8 cellular contexts compared by ENCODE assay signal in genomic region chr11:727281-727701, GRCh38. TPM values are rescaled to one million over a fixed set of nuclear protein-coding genes. Genes with fewer than 3 reads are reported as not detected.
DNase-seq lines count a peak whose midpoint lies in the region; ATAC-seq and TF ChIP-seq lines count a peak whose summit lies in the region.

No MANE protein-coding gene starts in this region.

- 96% methylated on average over 12 of the region's 12 CpGs for WGBS in smooth muscle cell (ENCODE audit: low lambda C conversion rate)

- peaks cover 61% of the 10 kb centered on the region for H3K36me3 Mint-ChIP-seq in Calu3 (ENCODE audit: insufficient read depth, unreplicated experiment)

- peak overlapping the region; percentile 55 for H3K9ac ChIP-seq in smooth muscle cell (ENCODE audit: low read depth)

- peaks cover 8% of the 10 kb centered on the region for H3K4me1 Mint-ChIP-seq in Calu3 (ENCODE audit: low read depth, unreplicated experiment)

- H3K4me3 ChIP-seq in SJCRH30 (peak overlapping the region; percentile 56; the same call in 1 of the 2 replicates), right atrium auricular region (no peak overlapping the region), smooth muscle cell (no peak overlapping the region)

- ATAC-seq in HG03469 (IDR thresholded peaks at IDR 0.05; ENCODE audit: unreplicated experiment) (no peak), HG03139 (IDR thresholded peaks at IDR 0.05; ENCODE audit: unreplicated experiment) (no peak)

- H2AFZ ChIP-seq in smooth muscle cell (ENCODE audit: low read depth): no peak overlapping the region

- H3K27me3 Mint-ChIP-seq in Calu3 (ENCODE audit: unreplicated experiment): no peaks in the 10 kb centered on the region

- H3K27ac ChIP-seq in SJCRH30 (no peak overlapping the region; the same call in 1 of the 2 replicates), right atrium auricular region (peak overlapping the region; percentile 50 to 71), smooth muscle cell (ENCODE audit: low read depth) (peak overlapping the region; percentile 78)

- H3K4me2 ChIP-seq in smooth muscle cell: peak overlapping the region; percentile 27

- no TSS peak for BruUV-seq in Calu3 (replicated peaks; lab: Mats Ljungman, UMichigan)

- H3K79me2 ChIP-seq in smooth muscle cell (ENCODE audit: low read depth): no peaks in the 10 kb centered on the region

- H3K9me3 ChIP-seq in SJCRH30 (replicated peaks): no peaks in the 10 kb centered on the region
- no peaks in the 10 kb centered on the region for H3K9me3 ChIP-seq in right atrium auricular region
- no peaks in the 10 kb centered on the region for H3K9me3 ChIP-seq in smooth muscle cell (replicated peaks; ENCODE audit: low read depth)

- H3K27ac Mint-ChIP-seq in Calu3 (ENCODE audit: unreplicated experiment): peak overlapping the region; percentile 33

- POLR2A ChIA-PET in HEK293T (lab: Yijun Ruan, JAX): interaction anchor here (2.5 kb wide), 1 partner anchor 20 kb away, joined by 11 read pairs; the partner anchor contains the start of gene TALDO1

- intact Hi-C loops in Calu3 (cut with micrococcal nuclease; ENCODE audit: unreplicated experiment): loop anchor here (10.0 kb wide), 1 partner anchor 172 kb away; no protein-coding TSS in a partner anchor

- TF ChIP-seq CTCF in Calu3 (IDR thresholded peaks at IDR 0.05; ENCODE audit: unreplicated experiment) (no peak), right atrium auricular region (IDR thresholded peaks at IDR 0.05) (no peak), smooth muscle cell (IDR thresholded peaks at IDR 0.05; ENCODE audit: borderline replicate concordance, insufficient read depth, poor library complexity, severe bottlenecking) (no peak)

- H3K36me3 ChIP-seq in SJCRH30 (no peaks in the 10 kb centered on the region), right atrium auricular region (no peaks in the 10 kb centered on the region), smooth muscle cell (ENCODE audit: low read depth) (no peaks in the 10 kb centered on the region)

- H3F3A ChIP-seq in smooth muscle cell (ENCODE audit: low read depth): no peaks in the 10 kb centered on the region

- peaks cover 38% of the 10 kb centered on the region for H3K4me1 ChIP-seq in SJCRH30
- peaks cover 0 to 40% of the 10 kb centered on the region in 2 donors for H3K4me1 ChIP-seq in right atrium auricular region
- peaks cover 10% of the 10 kb centered on the region for H3K4me1 ChIP-seq in smooth muscle cell (ENCODE audit: low read depth)

- CTCF ChIA-PET in Calu3 (lab: Charles Lee): interaction anchor here (1.4 to 1.8 kb wide), 5 partner anchors 19 to 172 kb away, joined by 3 to 11 read pairs (median 5); partner anchors contain the start of genes DEAF1 and TMEM80
- CTCF ChIA-PET in HEK293T (lab: Yijun Ruan, JAX): interaction anchor here (0.6 to 2.1 kb wide), 7 partner anchors 11 to 65 kb away, joined by 3 to 8 read pairs (median 5); partner anchors contain the start of gene TMEM80

- H4K20me1 ChIP-seq in smooth muscle cell (ENCODE audit: low read depth): peaks cover 6% of the 10 kb centered on the region

- H3K27me3 ChIP-seq in SJCRH30: no peaks in the 10 kb centered on the region; the same call in 1 of the 2 replicates
- H3K27me3 ChIP-seq in right atrium auricular region: peaks cover 4 to 10% of the 10 kb centered on the region in 2 donors
- H3K27me3 ChIP-seq in smooth muscle cell (ENCODE audit: low read depth): peaks cover 21% of the 10 kb centered on the region

- H3K9me3 Mint-ChIP-seq in Calu3 (ENCODE audit: low read depth, unreplicated experiment): no peaks in the 10 kb centered on the region

- DNase-seq in Calu3 (no peak), SJCRH30 (no peak), right atrium auricular region (ENCODE audit: low spot score) (no peak), smooth muscle cell (lab: John Stamatoyannopoulos, UW; ENCODE audit: unreplicated experiment) (no peak), NCI-H1930 (lab: John Stamatoyannopoulos, UW) (no peak), HEK293T (ENCODE audit: extremely low spot score) (no peak)

- no peak overlapping the region for H3K4me3 Mint-ChIP-seq in Calu3 (ENCODE audit: low read depth, unreplicated experiment)

TF ChIP-seq in HEK293T, 16 proteins besides CTCF, POLR2A, EP300 and RAD21:
- TF ChIP-seq L3MBTL2 (conservative IDR thresholded peaks at IDR 0.05) (no peak), LEF1 (IDR thresholded peaks at IDR 0.05; ENCODE audit: borderline replicate concordance) (no peak), HDGF (IDR thresholded peaks at IDR 0.05; ENCODE audit: borderline replicate concordance) (no peak), SUZ12 (IDR thresholded peaks at IDR 0.05) (no peak), BHLHE40 (IDR thresholded peaks at IDR 0.05; ENCODE audit: borderline replicate concordance) (no peak), SP1 (IDR thresholded peaks at IDR 0.05) (no peak), NFRKB (IDR thresholded peaks at IDR 0.05) (no peak), FOXM1 (IDR thresholded peaks at IDR 0.05; ENCODE audit: borderline replicate concordance) (no peak)
- TF ChIP-seq, protein P1, sequence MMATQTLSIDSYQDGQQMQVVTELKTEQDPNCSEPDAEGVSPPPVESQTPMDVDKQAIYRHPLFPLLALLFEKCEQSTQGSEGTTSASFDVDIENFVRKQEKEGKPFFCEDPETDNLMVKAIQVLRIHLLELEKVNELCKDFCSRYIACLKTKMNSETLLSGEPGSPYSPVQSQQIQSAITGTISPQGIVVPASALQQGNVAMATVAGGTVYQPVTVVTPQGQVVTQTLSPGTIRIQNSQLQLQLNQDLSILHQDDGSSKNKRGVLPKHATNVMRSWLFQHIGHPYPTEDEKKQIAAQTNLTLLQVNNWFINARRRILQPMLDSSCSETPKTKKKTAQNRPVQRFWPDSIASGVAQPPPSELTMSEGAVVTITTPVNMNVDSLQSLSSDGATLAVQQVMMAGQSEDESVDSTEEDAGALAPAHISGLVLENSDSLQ (IDR thresholded peaks at IDR 0.05): no peak
TF ChIP-seq in HEK293T: peak in this region for 0.

RNA-seq across cellular contexts. Expression of gene TALDO1, which starts 20.0 kb away (rescaled TPM):
- total RNA-seq in Calu3 (2022): 359 and 379 TPM in 2 replicates
- total RNA-seq in SJCRH30 (2014; rRNA removed; shearing (Covaris generic)): 107 and 108 TPM in 2 replicates
- 100 to 1,000 TPM in 1 of 2 donors, 10 to 100 TPM in 1; 90.3 to 111 TPM for total RNA-seq in right atrium auricular region
- 100 and 103 TPM in 2 replicates for total RNA-seq in smooth muscle cell
- polyA plus RNA-seq in smooth muscle cell: 155 and 158 TPM in 2 replicates

RNA-seq across cellular contexts. Expression of gene EPS8L2, which starts 21.3 kb away (rescaled TPM):
- total RNA-seq in Calu3 (2022) (212 and 213 TPM in 2 replicates), right atrium auricular region (1 to 10 TPM; 4.7 to 7.5 TPM), smooth muscle cell (47.9 and 74.9 TPM in 2 replicates)
- total RNA-seq in SJCRH30 (2014; rRNA removed; shearing (Covaris generic)): 12.7 and 18.5 TPM in 2 replicates
- polyA plus RNA-seq in smooth muscle cell: 37.7 and 133 TPM in 2 replicates

RNA-seq across cellular contexts. Expression of gene TMEM80, which starts 31.7 kb away (rescaled TPM):
- total RNA-seq in Calu3 (2022) (21.2 and 29.9 TPM in 2 replicates), right atrium auricular region (10 to 100 TPM; 12.5 to 20.7 TPM), smooth muscle cell (5.5 and 9.0 TPM in 2 replicates)
- total RNA-seq in SJCRH30 (2014; rRNA removed; shearing (Covaris generic)): 10.7 and 17.7 TPM in 2 replicates
- polyA plus RNA-seq in smooth muscle cell: 14.3 and 24.3 TPM in 2 replicates

RNA-seq across cellular contexts. Expression of gene DEAF1, which starts 32.3 kb away (rescaled TPM):
- 57.0 and 59.0 TPM in 2 replicates for total RNA-seq in Calu3 (2022)
- 26.6 and 33.6 TPM in 2 replicates for total RNA-seq in SJCRH30 (2014; rRNA removed; shearing (Covaris generic))
- total RNA-seq in right atrium auricular region: 10 to 100 TPM; 15.5 to 26.6 TPM
- 18.7 and 19.0 TPM in 2 replicates for total RNA-seq in smooth muscle cell
- polyA plus RNA-seq in smooth muscle cell: 39.2 and 61.5 TPM in 2 replicates

RNA-seq across cellular contexts. Expression of gene GATD1, which starts 50.0 kb away (rescaled TPM):
- total RNA-seq in Calu3 (2022): 73.8 and 83.3 TPM in 2 replicates
- 28.9 and 39.9 TPM in 2 replicates for total RNA-seq in SJCRH30 (2014; rRNA removed; shearing (Covaris generic))
- 10 to 100 TPM; 13.3 to 29.8 TPM for total RNA-seq in right atrium auricular region
- 12.9 and 18.5 TPM in 2 replicates for total RNA-seq in smooth muscle cell
- polyA plus RNA-seq in smooth muscle cell: 11.7 and 20.2 TPM in 2 replicates
